ENCODE assay signal across 16 cellular contexts in the genomic region with DNA sequence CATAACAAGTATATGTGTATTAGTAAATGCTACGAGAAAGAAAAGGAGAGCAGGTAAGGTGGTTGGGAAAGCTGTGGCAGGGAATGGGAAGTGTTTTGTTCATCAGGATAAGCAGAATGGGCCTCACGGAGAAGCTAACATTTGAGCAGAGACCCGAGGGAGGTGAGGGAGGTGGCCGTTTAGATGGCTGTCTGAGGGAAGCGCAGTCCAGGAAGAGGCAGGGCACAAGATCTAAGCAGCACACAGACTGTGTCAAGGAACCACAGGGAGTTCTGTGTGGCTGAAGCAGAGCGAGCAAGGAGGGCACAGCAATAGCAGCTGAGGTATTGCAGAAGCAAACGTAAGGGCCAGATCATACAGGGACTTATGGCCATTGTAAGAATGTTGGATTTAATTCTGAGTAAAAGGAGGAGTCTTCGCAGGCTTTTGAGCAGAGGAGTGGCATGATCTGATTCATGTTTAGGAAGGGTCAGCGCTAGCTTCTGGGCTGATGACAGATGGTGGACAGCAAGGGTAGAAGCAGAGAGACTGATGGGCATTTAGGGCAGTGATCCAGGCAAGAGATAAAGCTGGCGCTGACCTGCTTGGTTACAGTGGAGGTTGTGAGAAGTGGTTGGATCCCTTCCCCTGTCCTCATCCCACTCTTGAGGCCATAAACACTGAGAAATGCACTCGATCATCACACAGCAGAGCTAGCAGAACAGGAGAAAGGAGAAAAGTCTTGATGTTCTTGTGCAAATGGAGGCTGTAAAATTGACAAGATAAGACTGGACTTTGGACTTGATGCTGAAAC.
A peak's percentile ranks its signal among the peaks of the same experiment; 100 is the strongest.
DNase-seq lines count a peak whose midpoint lies in the region; ATAC-seq lines count a peak whose summit lies in the region.
"Had no signal": no experiment of that assay in that cellular context is flagged by ENCODE, and none has a peak within 500 bp of the region (broad histone marks: within the 10 kb centered on the region; RNA-seq: fewer than 3 reads in every experiment).

No MANE protein-coding gene starts in this region.

- peak overlapping the region; percentile 41; the same call in 1 of the 2 replicates for H3K4me3 ChIP-seq in HUES48 (ENCODE audit: low read depth, low read length)
- H3K4me3 ChIP-seq: GM23248 had no signal

- no peaks in the 10 kb centered on the region for H3K36me3 Mint-ChIP-seq in activated CD4-positive, alpha-beta T cell treated with anti-CD3 and anti-CD28 coated beads, Interleukin-2, amount 10 ng/mL, durations not matched to agents 24 days and 14 days (ENCODE audit: low read depth)
- H3K36me3 Mint-ChIP-seq: CD4-positive, CD25-positive, alpha-beta regulatory T cell had no signal

- ATAC-seq in HG02759 (IDR thresholded peaks at IDR 0.05; ENCODE audit: unreplicated experiment), result no peak

- intact Hi-C loops in activated CD4-positive, alpha-beta T cell treated with anti-CD3 and anti-CD28 coated beads, Interleukin-2, amount 10 ng/mL, durations not matched to agents 24 days and 14 days (cut with micrococcal nuclease), result no loop called here
- intact Hi-C loops in posterior cingulate gyrus (cut with DNase I), result no loop called here

- peaks cover 3% of the 10 kb centered on the region for H3K9me3 ChIP-seq in HUES48 (ENCODE audit: control insufficient read depth, insufficient read depth, low read length)

- H3K27ac ChIP-seq in HUES48 (ENCODE audit: low read depth, low read length), result peak overlapping the region; percentile 93
- H3K27ac ChIP-seq: GM23248 had no signal

- no peak overlapping the region for H3K27ac Mint-ChIP-seq in activated CD4-positive, alpha-beta T cell treated with anti-CD3 and anti-CD28 coated beads, Interleukin-2, amount 10 ng/mL, durations not matched to agents 24 days and 14 days
- H3K27ac Mint-ChIP-seq: CD4-positive, CD25-positive, alpha-beta regulatory T cell had no signal

- DNase-seq in cerebellar cortex (ENCODE audit: low spot score), result peak; percentile 88
- DNase-seq in iPS-NIHi11 (ENCODE audit: low spot score), result peak; percentile 11
- no peak for DNase-seq in hepatic stellate cell (ENCODE audit: low spot score)
- DNase-seq in activated CD4-positive, alpha-beta T cell treated with anti-CD3 and anti-CD28 coated beads, Interleukin-2, amount 10 ng/mL, durations not matched to agents 24 days and 14 days, result no peak
- no peak for DNase-seq in posterior cingulate gyrus
- DNase-seq: Caco-2; CD4-positive, CD25-positive, alpha-beta regulatory T cell; GM23248; NCI-H1048; NCI-H1694; NCI-H2107; NCI-H2227 treated with DMSO at 0.1 percent for 48 hours; NCI-H524; SHP77 treated with DMSO at 0.1 percent for 48 hours had no signal

- no peaks in the 10 kb centered on the region for H3K27me3 ChIP-seq in HUES48 (ENCODE audit: control insufficient read depth, insufficient read depth, low read length)

- no peaks in the 10 kb centered on the region for H3K36me3 ChIP-seq in HUES48 (ENCODE audit: control insufficient read depth, insufficient read depth, low read length)

- no peaks in the 10 kb centered on the region for H3K4me1 Mint-ChIP-seq in activated CD4-positive, alpha-beta T cell treated with anti-CD3 and anti-CD28 coated beads, Interleukin-2, amount 10 ng/mL, durations not matched to agents 24 days and 14 days
- H3K4me1 Mint-ChIP-seq: CD4-positive, CD25-positive, alpha-beta regulatory T cell had no signal

- H3K27me3 Mint-ChIP-seq in activated CD4-positive, alpha-beta T cell treated with anti-CD3 and anti-CD28 coated beads, Interleukin-2, amount 10 ng/mL, durations not matched to agents 24 days and 14 days, result no peaks in the 10 kb centered on the region

- no peak overlapping the region for H3K4me3 Mint-ChIP-seq in activated CD4-positive, alpha-beta T cell treated with anti-CD3 and anti-CD28 coated beads, Interleukin-2, amount 10 ng/mL, durations not matched to agents 24 days and 14 days
- H3K4me3 Mint-ChIP-seq: CD4-positive, CD25-positive, alpha-beta regulatory T cell had no signal

- peaks cover 26% of the 10 kb centered on the region for H3K4me1 ChIP-seq in HUES48 (ENCODE audit: control insufficient read depth, insufficient read depth, low read length)

- no peak overlapping the region for H3K9ac ChIP-seq in HUES48 (ENCODE audit: low read depth, low read length)
- H3K9ac ChIP-seq: GM23248 had no signal

- no peaks in the 10 kb centered on the region for H3K9me3 Mint-ChIP-seq in activated CD4-positive, alpha-beta T cell treated with anti-CD3 and anti-CD28 coated beads, Interleukin-2, amount 10 ng/mL, durations not matched to agents 24 days and 14 days

Comparison
In these comparisons a context has a peak if more than half of its experiments do, and no peak if none do; other contexts are left out.
1. DNase-seq: peak in cerebellar cortex (single experiment) and iPS-NIHi11 (single experiment); none in hepatic stellate cell (single experiment), activated CD4-positive, alpha-beta T cell treated with anti-CD3 and anti-CD28 coated beads, Interleukin-2, amount 10 ng/mL, durations not matched to agents 24 days and 14 days (single experiment) and posterior cingulate gyrus (0 of 10).